ENCODE assay signal across 8 cellular contexts in the genomic region with DNA sequence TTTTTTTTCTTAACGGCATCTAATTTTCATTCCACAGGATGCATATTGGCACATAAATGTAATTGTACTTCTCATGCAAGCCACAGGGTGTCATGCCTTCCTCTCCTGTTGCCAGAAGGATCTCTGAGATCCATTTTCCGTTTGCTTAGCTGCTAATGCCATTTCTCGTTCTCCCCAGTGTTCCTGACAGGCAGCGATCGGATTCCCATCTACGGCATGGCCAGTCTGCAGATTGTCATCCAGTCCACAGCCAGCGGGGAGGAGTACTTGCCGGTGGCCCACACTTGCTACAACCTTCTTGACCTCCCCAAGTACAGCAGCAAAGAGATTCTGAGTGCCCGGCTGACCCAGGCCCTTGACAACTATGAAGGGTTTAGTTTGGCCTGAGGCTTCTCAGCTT. TPM values are rescaled to one million over a fixed set of nuclear protein-coding genes. Genes with fewer than 3 reads are reported as not detected.
DNase-seq lines count a peak whose midpoint lies in the region; ATAC-seq, FAIRE-seq and TF ChIP-seq lines count a peak whose summit lies in the region.

No MANE protein-coding gene starts in this region.

- H3K27ac ChIP-seq in testis: peak overlapping the region in 1 of 2 donors; percentile 17

- H3K27me3 ChIP-seq in testis: no peaks in the 10 kb centered on the region

- TF ChIP-seq POLR2A in testis (IDR thresholded peaks at IDR 0.05): no peak

- H3K4me1 ChIP-seq in testis: peaks cover 4% of the 10 kb centered on the region

- ATAC-seq in GM18907 (IDR thresholded peaks at IDR 0.05; ENCODE audit: unreplicated experiment): no peak
- ATAC-seq in HG02852 (IDR thresholded peaks at IDR 0.05; ENCODE audit: unreplicated experiment): no peak
- ATAC-seq in GM19463 (IDR thresholded peaks at IDR 0.05; ENCODE audit: unreplicated experiment): no peak

- H3K9me3 ChIP-seq in testis: no peaks in the 10 kb centered on the region

- H3K36me3 ChIP-seq in testis (ENCODE audit: low read depth, missing control alignments): no peaks in the 10 kb centered on the region

- peak; percentile 66 for TF ChIP-seq CTCF in AG09319 (IDR thresholded peaks at IDR 0.05; ENCODE audit: low read depth, low read length)
- peak; percentile 63 for TF ChIP-seq CTCF in astrocyte of the spinal cord (IDR thresholded peaks at IDR 0.05; ENCODE audit: low read depth, low read length)
- TF ChIP-seq CTCF in testis (IDR thresholded peaks at IDR 0.05): peak; percentile 17 to 73 (median 62)

- intact Hi-C loops in testis (cut with DNase I; ENCODE audit: low total_unique reads): loop anchor here (10.0 kb wide), 1 partner anchor 318 kb away; no protein-coding TSS in a partner anchor

- in situ Hi-C loops in astrocyte of the spinal cord (cut with HindIII; ENCODE audit: low sequenced_read_pairs): no loop called here

- peak; percentile 92 for FAIRE-seq in islet of Langerhans (lab: Jason Lieb, UNC)

- no peak overlapping the region for H3K4me3 ChIP-seq in astrocyte of the spinal cord (ENCODE audit: low read depth, low read length)
- H3K4me3 ChIP-seq in testis: no peak overlapping the region

- 33% methylated on average over 9 of the region's 9 CpGs for WGBS in testis, 2 donors

- DNase-seq in AG09319 (ENCODE audit: extremely low read depth, low read depth): peak; percentile 31
- DNase-seq in NAMALWA (ENCODE audit: low spot score): peak; percentile 7
- peak; percentile 71 for DNase-seq in astrocyte of the spinal cord (ENCODE audit: low read depth, low spot score)
- peak; percentile 51 for DNase-seq in testis

RNA-seq across cellular contexts. Expression of gene NAP1L5, which starts 8.9 kb away (rescaled TPM):
- 10 to 100 TPM; 15.4 to 16.1 TPM for total RNA-seq in testis
- 13.9 TPM for polyA plus RNA-seq in testis (ENCODE audit: insufficient read depth, low read depth, low replicate concordance)

Comparison
In these comparisons a context has a peak if more than half of its experiments do, and no peak if none do; other contexts are left out.
1. DNase-seq: peak in every context shown above with its lines; median percentile 71 in astrocyte of the spinal cord; 51 in testis; 31 in AG09319; 7 in NAMALWA.